ENCODE assay signal across 1 cellular context in the genomic region with DNA sequence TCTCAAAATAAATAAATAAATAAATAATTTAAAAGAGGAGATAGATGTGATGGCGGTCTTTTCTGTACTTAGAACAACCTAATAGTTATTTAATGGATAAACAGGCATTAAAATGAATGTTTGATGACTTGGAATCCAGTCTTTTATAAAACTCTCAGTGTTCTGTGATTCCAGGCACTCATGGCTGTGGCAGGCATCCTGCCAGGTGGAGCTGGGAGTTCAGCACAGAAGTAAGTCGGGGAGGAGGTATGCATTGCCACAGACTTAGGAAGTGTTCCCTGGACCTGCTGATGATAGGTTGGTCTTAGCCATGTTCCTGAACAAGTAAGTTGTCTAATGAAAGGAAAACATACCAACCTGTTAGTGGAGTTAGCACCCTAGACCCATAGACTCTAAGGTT.
TF ChIP-seq lines count a peak whose summit lies in the region.

No MANE protein-coding gene starts in this region.

TF ChIP-seq in IMR-90, 13 proteins besides CTCF, POLR2A, EP300 and RAD21 (continued from another document):
- TF ChIP-seq, protein P1, sequence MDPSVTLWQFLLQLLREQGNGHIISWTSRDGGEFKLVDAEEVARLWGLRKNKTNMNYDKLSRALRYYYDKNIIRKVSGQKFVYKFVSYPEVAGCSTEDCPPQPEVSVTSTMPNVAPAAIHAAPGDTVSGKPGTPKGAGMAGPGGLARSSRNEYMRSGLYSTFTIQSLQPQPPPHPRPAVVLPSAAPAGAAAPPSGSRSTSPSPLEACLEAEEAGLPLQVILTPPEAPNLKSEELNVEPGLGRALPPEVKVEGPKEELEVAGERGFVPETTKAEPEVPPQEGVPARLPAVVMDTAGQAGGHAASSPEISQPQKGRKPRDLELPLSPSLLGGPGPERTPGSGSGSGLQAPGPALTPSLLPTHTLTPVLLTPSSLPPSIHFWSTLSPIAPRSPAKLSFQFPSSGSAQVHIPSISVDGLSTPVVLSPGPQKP (IDR thresholded peaks at IDR 0.05; ENCODE audit: borderline replicate concordance, low read depth, low read length), result no peak
